ENCODE assay signal across 24 cellular contexts in the genomic region with DNA sequence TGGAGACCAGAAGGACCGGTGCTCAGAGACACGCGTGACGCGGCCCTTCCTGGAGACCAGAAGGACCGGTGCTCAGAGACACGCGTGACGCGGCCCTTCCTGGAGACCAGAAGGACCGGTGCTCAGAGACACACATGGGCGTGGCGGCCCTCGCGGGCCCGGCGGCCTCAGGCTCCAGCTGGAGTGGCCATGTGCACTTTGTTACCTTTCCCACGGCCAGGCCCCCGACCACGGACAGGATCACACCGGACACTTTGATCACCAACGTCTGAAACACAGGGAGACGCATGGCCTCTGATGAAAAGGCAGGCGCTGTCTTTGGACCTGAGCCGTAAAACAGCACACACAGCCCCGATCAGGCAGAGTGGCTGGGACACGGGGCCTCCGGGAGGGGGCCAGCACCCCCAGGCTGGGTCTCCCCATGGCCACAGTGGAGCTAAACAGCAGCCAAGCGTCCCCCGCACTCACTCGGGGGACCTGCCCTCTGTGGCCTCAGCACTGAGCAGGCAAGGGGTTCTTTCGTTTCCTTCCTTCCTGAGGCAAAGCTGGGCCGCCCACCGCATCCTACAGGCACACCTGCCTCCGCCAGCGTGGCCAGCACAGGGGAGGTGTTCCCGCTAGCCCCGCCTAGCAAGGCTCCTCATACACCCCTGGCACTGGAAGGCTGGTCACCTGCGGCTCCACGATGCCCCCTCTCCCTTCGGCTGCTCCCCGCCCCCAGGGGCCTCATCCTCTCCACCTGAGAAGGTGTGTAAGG. TPM values are rescaled to one million over a fixed set of nuclear protein-coding genes. Genes with fewer than 3 reads are reported as not detected.
"Had no signal": no experiment of that assay in that cellular context is flagged by ENCODE, and none has a peak within 500 bp of the region (broad histone marks: within the 10 kb centered on the region; RNA-seq: fewer than 3 reads in every experiment).

No MANE protein-coding gene starts in this region.

- H3K9me3 Mint-ChIP-seq: dendritic cell treated with granulocyte-macrophage colony-stimulating factor and Interleukin-4, amounts not matched to agents 40 ng/mL and 50 ng/mL, for 4 days; effector memory CD8-positive, alpha-beta T cell; mesothelial cell of epicardium; neural crest cell; stimulated activated naive CD8-positive, alpha-beta T cell treated with anti-CD3 and anti-CD28 coated beads, Interleukin-15, amount 100 ng/mL, for 72 hours had no signal

- H3K27me3 Mint-ChIP-seq: dendritic cell treated with granulocyte-macrophage colony-stimulating factor and Interleukin-4, amounts not matched to agents 40 ng/mL and 50 ng/mL, for 4 days; effector memory CD8-positive, alpha-beta T cell; stimulated activated naive CD8-positive, alpha-beta T cell treated with anti-CD3 and anti-CD28 coated beads, Interleukin-15, amount 100 ng/mL, for 72 hours had no signal

- H3K4me1 Mint-ChIP-seq: neural crest cell had no signal

- H3K4me3 ChIP-seq: esophagus muscularis mucosa, gastrocnemius medialis, heart right ventricle, smooth muscle cell, testis, tibial nerve, upper lobe of right lung, vagina had no signal

- ATAC-seq: gastrocnemius medialis, left lobe of liver, upper lobe of right lung had no signal

- FAIRE-seq: colon, islet of Langerhans had no signal

- H3K27ac Mint-ChIP-seq: dendritic cell treated with granulocyte-macrophage colony-stimulating factor and Interleukin-4, amounts not matched to agents 40 ng/mL and 50 ng/mL, for 4 days; mesothelial cell of epicardium; stimulated activated naive CD8-positive, alpha-beta T cell treated with anti-CD3 and anti-CD28 coated beads, Interleukin-15, amount 100 ng/mL, for 72 hours had no signal

- H3K9me3 ChIP-seq: esophagus muscularis mucosa, gastrocnemius medialis, heart right ventricle, testis, tibial nerve, upper lobe of right lung, vagina had no signal

- H3K4me3 Mint-ChIP-seq: dendritic cell treated with granulocyte-macrophage colony-stimulating factor and Interleukin-4, amounts not matched to agents 40 ng/mL and 50 ng/mL, for 4 days; effector memory CD8-positive, alpha-beta T cell; mesothelial cell of epicardium; neural crest cell; stimulated activated naive CD8-positive, alpha-beta T cell treated with anti-CD3 and anti-CD28 coated beads, Interleukin-15, amount 100 ng/mL, for 72 hours had no signal

- H3K27me3 ChIP-seq: esophagus muscularis mucosa, gastrocnemius medialis, heart right ventricle, testis, tibial nerve, upper lobe of right lung, vagina had no signal

- DNase-seq: effector memory CD8-positive, alpha-beta T cell; gastrocnemius medialis; mammary epithelial cell; stimulated activated CD4-positive, alpha-beta T cell treated with anti-CD3 and anti-CD28 coated beads, Interleukin-2, amount 100 ng/mL, for 48 hours; testis; upper lobe of right lung had no signal

- H3K4me1 ChIP-seq: esophagus muscularis mucosa, gastrocnemius medialis, heart right ventricle, testis, tibial nerve, upper lobe of right lung, vagina had no signal

- H3K4me2 ChIP-seq: smooth muscle cell had no signal

- H3K27ac ChIP-seq: epithelial cell of prostate, esophagus muscularis mucosa, gastrocnemius medialis, heart right ventricle, testis, tibial nerve, upper lobe of right lung, vagina had no signal

RNA-seq across cellular contexts. Expression of a gene that starts 13.3 kb away (rescaled TPM):
- total RNA-seq: smooth muscle cell, vagina had no signal

RNA-seq across cellular contexts. Expression of a gene that starts 26.8 kb away (rescaled TPM):
- total RNA-seq: esophagus muscularis mucosa, fibroblast of villous mesenchyme, gastrocnemius medialis, left lobe of liver, lower leg skin, mesothelial cell of epicardium, neural crest cell, osteocyte, pulmonary artery endothelial cell, smooth muscle cell, subcutaneous adipose tissue, upper lobe of right lung, vagina had no signal

RNA-seq across cellular contexts. Expression of a gene that starts 31.1 kb away (rescaled TPM):
- total RNA-seq: heart right ventricle, left lobe of liver, lower leg skin, mammary epithelial cell, mesothelial cell of epicardium, osteocyte, pulmonary artery endothelial cell, smooth muscle cell, subcutaneous adipose tissue, tibial nerve, upper lobe of right lung, vagina had no signal
